ENCODE assay signal across 8 cellular contexts in genomic region chr10:80462277-80462985, GRCh38. TPM values are rescaled to one million over a fixed set of nuclear protein-coding genes. Genes with fewer than 3 reads are reported as not detected.
DNase-seq lines count a peak whose midpoint lies in the region; ATAC-seq and TF ChIP-seq lines count a peak whose summit lies in the region.

No MANE protein-coding gene starts in this region.

- POLR2A ChIA-PET in CD8-positive, alpha-beta memory T cell (lab: Charles Lee): interaction anchor here (1.0 to 1.6 kb wide), 3 partner anchors 10 to 37 kb away, joined by 3 to 5 read pairs (median 4); no protein-coding TSS in a partner anchor
- POLR2A ChIA-PET in activated B cell treated with CpG ODN at 0.5 μM for 24 hours (lab: Charles Lee): interaction anchor here (1.6 to 2.0 kb wide), 2 partner anchors 8 to 37 kb away, joined by 6 read pairs; no protein-coding TSS in a partner anchor

- CTCF ChIA-PET in CD8-positive, alpha-beta memory T cell (lab: Charles Lee): interaction anchor here (1.0 to 27.0 kb wide), 4 partner anchors 7 to 42 kb away, joined by 3 to 498 read pairs (median 72); no protein-coding TSS in a partner anchor
- CTCF ChIA-PET in activated B cell treated with CpG ODN at 0.5 μM for 24 hours (lab: Charles Lee): interaction anchor here (1.0 to 2.7 kb wide), 2 partner anchors 42 to 43 kb away, joined by 8 to 13 read pairs; no protein-coding TSS in a partner anchor

- H3K4me1 ChIP-seq in CD8-positive, alpha-beta memory T cell (ENCODE audit: insufficient read depth, low read length): peaks cover 100% of the 10 kb centered on the region
- peaks cover 86% of the 10 kb centered on the region for H3K4me1 ChIP-seq in psoas muscle

- 51 to 64% (median 57%) methylated on average over 8 of the region's 8 CpGs for WGBS in psoas muscle, 3 donors

- TF ChIP-seq CTCF in activated B cell treated with CpG ODN at 0.5 μM for 24 hours (IDR thresholded peaks at IDR 0.05): no peak
- TF ChIP-seq CTCF in foreskin fibroblast (IDR thresholded peaks at IDR 0.05; ENCODE audit: low read depth, low read length): no peak
- no peak for TF ChIP-seq CTCF in psoas muscle (IDR thresholded peaks at IDR 0.05)

- no peaks in the 10 kb centered on the region for H3K9me3 Mint-ChIP-seq in CD8-positive, alpha-beta memory T cell
- no peaks in the 10 kb centered on the region for H3K9me3 Mint-ChIP-seq in activated B cell treated with CpG ODN at 0.5 μM for 24 hours

- H3K27me3 Mint-ChIP-seq in CD8-positive, alpha-beta memory T cell: no peaks in the 10 kb centered on the region
- no peaks in the 10 kb centered on the region for H3K27me3 Mint-ChIP-seq in activated B cell treated with CpG ODN at 0.5 μM for 24 hours

- peak overlapping the region; percentile 88 to 99 (median 99) for H3K4me3 Mint-ChIP-seq in CD8-positive, alpha-beta memory T cell
- H3K4me3 Mint-ChIP-seq in activated B cell treated with CpG ODN at 0.5 μM for 24 hours: peak overlapping the region; percentile 71

- H3K9me3 ChIP-seq in CD8-positive, alpha-beta memory T cell (ENCODE audit: low read length): no peaks in the 10 kb centered on the region
- no peaks in the 10 kb centered on the region for H3K9me3 ChIP-seq in psoas muscle

- intact Hi-C loops in activated B cell treated with CpG ODN at 0.5 μM for 24 hours (cut with micrococcal nuclease): no loop called here
- intact Hi-C loops in psoas muscle (cut with DNase I): no loop called here

- H3K4me3 ChIP-seq in CD8-positive, alpha-beta memory T cell (ENCODE audit: low read length): peak overlapping the region; percentile 76
- H3K4me3 ChIP-seq in foreskin fibroblast (ENCODE audit: low read depth in 1 of 2, low read length in 2 of 2): peak overlapping the region; percentile 9 to 31
- H3K4me3 ChIP-seq in psoas muscle: no peak overlapping the region

- ATAC-seq in activated B cell treated with CpG ODN at 0.5 μM for 24 hours (ENCODE audit: low read depth) (no peak), psoas muscle (no peak), GM18858 (IDR thresholded peaks at IDR 0.05; ENCODE audit: unreplicated experiment) (no peak)

- H3K36me3 Mint-ChIP-seq in CD8-positive, alpha-beta memory T cell: peaks cover 0 to 17% (median 8%) of the 10 kb centered on the region in 3 donors
- no peaks in the 10 kb centered on the region for H3K36me3 Mint-ChIP-seq in activated B cell treated with CpG ODN at 0.5 μM for 24 hours (ENCODE audit: low read depth)

- no peaks in the 10 kb centered on the region for H3K36me3 ChIP-seq in CD8-positive, alpha-beta memory T cell (ENCODE audit: insufficient read depth, low read length)
- no peaks in the 10 kb centered on the region for H3K36me3 ChIP-seq in psoas muscle (ENCODE audit: insufficient read depth in 1 of 2, low read depth in 1 of 2)

- DNase-seq in CD8-positive, alpha-beta memory T cell: no peak
- DNase-seq in activated B cell treated with CpG ODN at 0.5 μM for 24 hours: no peak
- peak; percentile 54 to 82 for DNase-seq in foreskin fibroblast
- no peak for DNase-seq in psoas muscle
- no peak for DNase-seq in NCI-H774 (lab: John Stamatoyannopoulos, UW)
- DNase-seq in cerebellum (ENCODE audit: low spot score): no peak
- no peak for DNase-seq in stimulated activated CD4-positive, alpha-beta T cell treated with anti-CD3 and anti-CD28 coated beads, Interleukin-2, amount 100 ng/mL, for 48 hours

- peak overlapping the region; percentile 84 to 99 (median 95) for H3K27ac Mint-ChIP-seq in CD8-positive, alpha-beta memory T cell
- H3K27ac Mint-ChIP-seq in activated B cell treated with CpG ODN at 0.5 μM for 24 hours: peak overlapping the region; percentile 75

- no peaks in the 10 kb centered on the region for H3K27me3 ChIP-seq in CD8-positive, alpha-beta memory T cell (ENCODE audit: insufficient read depth, low read length, poor library complexity, severe bottlenecking)
- H3K27me3 ChIP-seq in psoas muscle (ENCODE audit: insufficient read depth in 3 of 3, low read length in 2 of 3): no peaks in the 10 kb centered on the region

- peak overlapping the region; percentile 25 for H3K27ac ChIP-seq in CD8-positive, alpha-beta memory T cell (ENCODE audit: low read depth, low read length)
- H3K27ac ChIP-seq in psoas muscle: peak overlapping the region; percentile 44

- H3K4me1 Mint-ChIP-seq in CD8-positive, alpha-beta memory T cell: peaks cover 96 to 100% (median 100%) of the 10 kb centered on the region in 3 donors
- H3K4me1 Mint-ChIP-seq in activated B cell treated with CpG ODN at 0.5 μM for 24 hours: peaks cover 98% of the 10 kb centered on the region

RNA-seq across cellular contexts. Expression of gene TSPAN14, which starts 8.3 kb away (rescaled TPM):
- total RNA-seq in CD8-positive, alpha-beta memory T cell: 10 to 100 TPM; 46.1 to 46.8 TPM
- polyA plus RNA-seq in CD8-positive, alpha-beta memory T cell: 220 TPM
- total RNA-seq in activated B cell treated with CpG ODN at 0.5 μM for 24 hours (18.9 and 20.7 TPM in 2 replicates), psoas muscle (10 to 100 TPM; 23.9 to 33.3 (median 25.7) TPM), cerebellum (20.5 TPM)
- polyA plus RNA-seq in psoas muscle: 10 to 100 TPM; 19.4 to 20.0 (median 19.6) TPM

RNA-seq across cellular contexts. Expression of gene PRXL2A, which starts 54.1 kb away (rescaled TPM):
- 1 to 10 TPM; 8.1 to 8.3 TPM for total RNA-seq in CD8-positive, alpha-beta memory T cell
- 9.4 TPM for polyA plus RNA-seq in CD8-positive, alpha-beta memory T cell
- total RNA-seq in activated B cell treated with CpG ODN at 0.5 μM for 24 hours: 8.5 and 10.3 TPM in 2 replicates
- 10 to 100 TPM; 34.2 to 51.8 (median 41.4) TPM for total RNA-seq in psoas muscle
- polyA plus RNA-seq in psoas muscle: 10 to 100 TPM; 19.0 to 39.9 (median 28.4) TPM
- total RNA-seq in cerebellum: 36.8 TPM

Comparison
In these comparisons a context has a peak if more than half of its experiments do, and no peak if none do; other contexts are left out.
1. DNase-seq: peak in foreskin fibroblast (2 of 2); none in CD8-positive, alpha-beta memory T cell (0 of 5), activated B cell treated with CpG ODN at 0.5 μM for 24 hours (single experiment), psoas muscle (0 of 2), NCI-H774 (single experiment), cerebellum (single experiment) and stimulated activated CD4-positive, alpha-beta T cell treated with anti-CD3 and anti-CD28 coated beads, Interleukin-2, amount 100 ng/mL, for 48 hours (0 of 2).